8 cellular contexts compared by ENCODE assay signal in the genomic region with DNA sequence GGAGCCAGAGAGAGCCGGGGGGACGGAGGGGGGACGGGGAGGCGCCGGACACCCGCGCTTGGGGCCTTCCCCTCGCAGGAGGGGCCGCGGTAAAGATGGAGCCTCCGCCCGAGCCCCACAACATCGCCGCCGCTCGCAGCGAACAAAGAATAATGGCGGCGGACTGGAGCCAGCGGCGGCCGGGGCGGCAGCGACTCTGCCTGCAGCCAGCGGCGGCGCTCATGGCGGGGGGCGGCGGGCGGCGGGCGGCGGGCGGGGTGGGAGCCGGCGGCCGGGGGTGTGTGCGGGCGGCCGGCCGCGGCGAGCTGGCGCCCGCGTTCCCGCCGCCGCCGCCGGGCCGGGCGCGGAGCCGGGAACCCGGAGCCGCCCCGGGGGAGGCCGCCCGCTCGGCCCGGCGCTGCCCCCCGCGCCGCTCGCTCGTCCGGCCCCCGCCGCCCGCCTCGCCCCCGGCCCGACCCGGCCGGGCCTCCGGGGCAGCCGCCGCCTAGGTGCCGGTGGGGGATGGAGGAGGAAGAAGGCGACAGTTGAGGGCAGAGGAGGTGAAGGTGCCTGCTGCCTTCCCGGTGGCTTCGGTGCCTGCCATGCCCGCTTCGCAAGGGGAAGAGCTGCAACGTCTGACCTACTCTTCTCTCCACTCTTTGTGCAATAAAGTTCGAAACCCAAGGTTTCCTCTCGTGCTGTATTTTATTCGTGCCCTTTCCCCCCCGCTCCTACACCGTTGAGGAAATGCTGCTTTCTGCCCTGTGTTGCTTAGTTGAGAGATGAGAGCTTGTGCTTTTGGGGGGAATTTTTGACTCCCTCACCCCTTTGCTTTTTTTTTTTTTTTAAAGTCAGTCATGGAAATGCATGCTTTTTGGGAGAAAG. TPM values are rescaled to one million over a fixed set of nuclear protein-coding genes. Genes with fewer than 3 reads are reported as not detected.
DNase-seq lines count a peak whose midpoint lies in the region; ATAC-seq, FAIRE-seq and TF ChIP-seq lines count a peak whose summit lies in the region.

No MANE protein-coding gene starts in this region.

- BruUV-seq in Caco-2 (replicated peaks; lab: Mats Ljungman, UMichigan), result no TSS peak

- H3K27ac ChIP-seq in caudate nucleus (ENCODE audit: low read depth, low read length), result peak overlapping the region; percentile 92

- H3K4me1 ChIP-seq in Caco-2, result peaks cover 38% of the 10 kb centered on the region

- H3K27me3 ChIP-seq in Caco-2 (replicated peaks; ENCODE audit: control insufficient read depth, insufficient read depth, low read length), result no peaks in the 10 kb centered on the region

- H3K27ac Mint-ChIP-seq in Caco-2 (ENCODE audit: unreplicated experiment), result peak overlapping the region; percentile 97

- TF ChIP-seq POLR2A in NB4 (IDR thresholded peaks at IDR 0.05; ENCODE audit: extremely low read depth, insufficient read length), result peak; percentile 12

- peaks cover 26% of the 10 kb centered on the region for H3K4me1 Mint-ChIP-seq in Caco-2 (ENCODE audit: low read depth, unreplicated experiment)

- ATAC-seq in GM21526 (IDR thresholded peaks at IDR 0.05; ENCODE audit: low FRiP score, unreplicated experiment), result peak; percentile 4

- H3K27me3 Mint-ChIP-seq in Caco-2 (ENCODE audit: insufficient read depth, unreplicated experiment), result no peaks in the 10 kb centered on the region

- TF ChIP-seq CTCF in Caco-2 (IDR thresholded peaks at IDR 0.05; ENCODE audit: insufficient read depth in 1 of 2, low read depth in 1 of 2, low read length in 1 of 2, severe bottlenecking in 1 of 2, unreplicated experiment in 1 of 2) (no peak), NB4 (IDR thresholded peaks at IDR 0.05; ENCODE audit: low read depth, low read length) (no peak), WI38 (IDR thresholded peaks at IDR 0.05; ENCODE audit: low read depth, low read length) (no peak)

- H3K4me3 ChIP-seq in Caco-2 (ENCODE audit: low read depth, low read length), result peak overlapping the region; percentile 85
- H3K4me3 ChIP-seq in NB4 (ENCODE audit: low read depth, low read length), result peak overlapping the region; percentile 98
- peak overlapping the region; percentile 95 for H3K4me3 ChIP-seq in WI38 (ENCODE audit: low read depth, low read length)

- CTCF ChIA-PET in Caco-2 (lab: Charles Lee), result interaction anchor here (0.6 to 1.2 kb wide), 6 partner anchors 11 to 510 kb away, joined by 3 to 8 read pairs (median 3); partner anchors contain the start of gene METTL21A

- no peaks in the 10 kb centered on the region for H3K9me3 ChIP-seq in Caco-2

- no peak for FAIRE-seq in frontal cortex (lab: Jason Lieb, UNC)

- intact Hi-C loops in Caco-2 (cut with micrococcal nuclease; ENCODE audit: unreplicated experiment), result no loop called here

- DNase-seq in Caco-2 (peak; percentile 52), NB4 (ENCODE audit: low read depth) (peak; percentile 79), caudate nucleus (lab: John Stamatoyannopoulos, UW) (peak in 43 of 61 donors; percentile 3 to 63 (median 22)), left kidney (ENCODE audit: low read depth, low spot score) (peak; percentile 80), frontal cortex (ENCODE audit: low spot score in 2 of 2) (no peak)
- peak; percentile 49 for DNase-seq in stimulated activated CD4-positive, alpha-beta T cell treated with anti-CD3 and anti-CD28 coated beads, Interleukin-4, amount 100 ng/mL, for 1 hour

- POLR2A ChIA-PET in Caco-2 (lab: Charles Lee), result interaction anchor here (0.5 to 1.9 kb wide), 19 partner anchors 9 to 1557 kb away, joined by 3 to 30 read pairs (median 6); partner anchors contain the start of genes CCNYL1 and METTL21A

- no peaks in the 10 kb centered on the region for H3K36me3 ChIP-seq in Caco-2 (ENCODE audit: control insufficient read depth, insufficient read depth, low read length)

- H3K4me3 Mint-ChIP-seq in Caco-2 (ENCODE audit: unreplicated experiment), result peak overlapping the region; percentile 78

- H3K36me3 Mint-ChIP-seq in Caco-2 (ENCODE audit: insufficient read depth, unreplicated experiment), result peaks cover 10% of the 10 kb centered on the region

- no peaks in the 10 kb centered on the region for H3K9me3 Mint-ChIP-seq in Caco-2 (ENCODE audit: unreplicated experiment)

RNA-seq across cellular contexts. Expression of gene CREB1, which starts 0.6 kb away (rescaled TPM):
- total RNA-seq in Caco-2 (2022) (49.7 and 59.0 TPM in 2 replicates), frontal cortex (109 TPM)

Comparison
In these comparisons a context has a peak if more than half of its experiments do, and no peak if none do; other contexts are left out.
1. DNase-seq: peak in Caco-2 (2 of 2), NB4 (single experiment), caudate nucleus (43 of 61), left kidney (single experiment) and stimulated activated CD4-positive, alpha-beta T cell treated with anti-CD3 and anti-CD28 coated beads, Interleukin-4, amount 100 ng/mL, for 1 hour (single experiment); none in frontal cortex (0 of 2).
2. Peak in every context shown above with its lines, with median percentiles within 50 percentile points of each other: H3K4me3 ChIP-seq.